Comparison of ENCODE assay signal across 2 cellular contexts in the genomic region with DNA sequence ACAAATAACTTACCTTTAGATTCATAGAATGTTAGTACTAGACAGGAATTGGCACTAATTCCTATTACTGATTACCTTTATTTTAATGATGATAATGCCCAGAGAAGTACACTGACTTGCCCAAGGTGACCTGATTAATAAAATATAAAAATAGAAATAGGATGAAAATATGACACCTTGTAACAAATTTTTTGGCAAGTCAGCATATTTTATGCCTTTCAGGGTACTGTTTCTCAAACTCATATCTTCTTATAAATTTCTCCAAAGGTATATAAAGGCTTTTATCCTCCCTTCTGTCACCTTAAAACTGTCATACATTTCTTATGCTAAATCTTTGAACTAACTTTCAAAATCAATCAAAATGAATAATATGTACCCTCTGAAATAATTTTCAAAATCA.
TF ChIP-seq lines count a peak whose summit lies in the region.

No MANE protein-coding gene starts in this region.

TF ChIP-seq in SK-N-SH, 30 proteins besides CTCF, POLR2A, EP300 and RAD21 (continued from another document):
- TF ChIP-seq, protein P1, sequence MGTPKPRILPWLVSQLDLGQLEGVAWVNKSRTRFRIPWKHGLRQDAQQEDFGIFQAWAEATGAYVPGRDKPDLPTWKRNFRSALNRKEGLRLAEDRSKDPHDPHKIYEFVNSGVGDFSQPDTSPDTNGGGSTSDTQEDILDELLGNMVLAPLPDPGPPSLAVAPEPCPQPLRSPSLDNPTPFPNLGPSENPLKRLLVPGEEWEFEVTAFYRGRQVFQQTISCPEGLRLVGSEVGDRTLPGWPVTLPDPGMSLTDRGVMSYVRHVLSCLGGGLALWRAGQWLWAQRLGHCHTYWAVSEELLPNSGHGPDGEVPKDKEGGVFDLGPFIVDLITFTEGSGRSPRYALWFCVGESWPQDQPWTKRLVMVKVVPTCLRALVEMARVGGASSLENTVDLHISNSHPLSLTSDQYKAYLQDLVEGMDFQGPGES (IDR thresholded peaks at IDR 0.05; ENCODE audit: low read depth, low read length), result no peak
- TF ChIP-seq RXRA (IDR thresholded peaks at IDR 0.05; ENCODE audit: borderline replicate concordance, low read depth) (no peak), RFX5 (IDR thresholded peaks at IDR 0.05; ENCODE audit: low read length) (no peak), CHD2 (IDR thresholded peaks at IDR 0.05; ENCODE audit: low read length, partially characterized antibody) (no peak), MEF2A (IDR thresholded peaks at IDR 0.05; ENCODE audit: borderline replicate concordance, low read depth) (no peak), JUND (IDR thresholded peaks at IDR 0.05) (no peak), NRF1 (IDR thresholded peaks at IDR 0.05; ENCODE audit: low read depth, low read length) (no peak), FOXJ3 (CRISPR knock-in tag; IDR thresholded peaks at IDR 0.05) (no peak), POLR2AphosphoS5 (IDR thresholded peaks at IDR 0.05; ENCODE audit: low read depth, low read length) (no peak), FOXM1 (IDR thresholded peaks at IDR 0.05; ENCODE audit: low read depth) (no peak), SIN3A (IDR thresholded peaks at IDR 0.05; ENCODE audit: borderline replicate concordance, low read depth, low read length) (no peak)
- TF ChIP-seq, protein P2, sequence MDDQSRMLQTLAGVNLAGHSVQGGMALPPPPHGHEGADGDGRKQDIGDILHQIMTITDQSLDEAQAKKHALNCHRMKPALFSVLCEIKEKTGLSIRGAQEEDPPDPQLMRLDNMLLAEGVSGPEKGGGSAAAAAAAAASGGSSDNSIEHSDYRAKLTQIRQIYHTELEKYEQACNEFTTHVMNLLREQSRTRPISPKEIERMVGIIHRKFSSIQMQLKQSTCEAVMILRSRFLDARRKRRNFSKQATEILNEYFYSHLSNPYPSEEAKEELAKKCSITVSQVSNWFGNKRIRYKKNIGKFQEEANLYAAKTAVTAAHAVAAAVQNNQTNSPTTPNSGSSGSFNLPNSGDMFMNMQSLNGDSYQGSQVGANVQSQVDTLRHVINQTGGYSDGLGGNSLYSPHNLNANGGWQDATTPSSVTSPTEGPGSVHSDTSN (IDR thresholded peaks at IDR 0.05), result no peak
- TF ChIP-seq, protein P3, sequence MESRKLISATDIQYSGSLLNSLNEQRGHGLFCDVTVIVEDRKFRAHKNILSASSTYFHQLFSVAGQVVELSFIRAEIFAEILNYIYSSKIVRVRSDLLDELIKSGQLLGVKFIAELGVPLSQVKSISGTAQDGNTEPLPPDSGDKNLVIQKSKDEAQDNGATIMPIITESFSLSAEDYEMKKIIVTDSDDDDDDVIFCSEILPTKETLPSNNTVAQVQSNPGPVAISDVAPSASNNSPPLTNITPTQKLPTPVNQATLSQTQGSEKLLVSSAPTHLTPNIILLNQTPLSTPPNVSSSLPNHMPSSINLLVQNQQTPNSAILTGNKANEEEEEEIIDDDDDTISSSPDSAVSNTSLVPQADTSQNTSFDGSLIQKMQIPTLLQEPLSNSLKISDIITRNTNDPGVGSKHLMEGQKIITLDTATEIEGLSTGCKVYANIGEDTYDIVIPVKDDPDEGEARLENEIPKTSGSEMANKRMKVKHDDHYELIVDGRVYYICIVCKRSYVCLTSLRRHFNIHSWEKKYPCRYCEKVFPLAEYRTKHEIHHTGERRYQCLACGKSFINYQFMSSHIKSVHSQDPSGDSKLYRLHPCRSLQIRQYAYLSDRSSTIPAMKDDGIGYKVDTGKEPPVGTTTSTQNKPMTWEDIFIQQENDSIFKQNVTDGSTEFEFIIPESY (IDR thresholded peaks at IDR 0.05; ENCODE audit: borderline replicate concordance, low read depth), result no peak
- TF ChIP-seq, protein P4, sequence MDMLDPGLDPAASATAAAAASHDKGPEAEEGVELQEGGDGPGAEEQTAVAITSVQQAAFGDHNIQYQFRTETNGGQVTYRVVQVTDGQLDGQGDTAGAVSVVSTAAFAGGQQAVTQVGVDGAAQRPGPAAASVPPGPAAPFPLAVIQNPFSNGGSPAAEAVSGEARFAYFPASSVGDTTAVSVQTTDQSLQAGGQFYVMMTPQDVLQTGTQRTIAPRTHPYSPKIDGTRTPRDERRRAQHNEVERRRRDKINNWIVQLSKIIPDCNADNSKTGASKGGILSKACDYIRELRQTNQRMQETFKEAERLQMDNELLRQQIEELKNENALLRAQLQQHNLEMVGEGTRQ (IDR thresholded peaks at IDR 0.05; ENCODE audit: borderline replicate concordance, low read depth, low read length), result no peak

TF ChIP-seq in SK-N-SH treated with all-trans-retinoic acid at 6 μM for 48 hours, 23 proteins besides CTCF, POLR2A, EP300 and RAD21 (continued from another document):
- TF ChIP-seq, protein P5, sequence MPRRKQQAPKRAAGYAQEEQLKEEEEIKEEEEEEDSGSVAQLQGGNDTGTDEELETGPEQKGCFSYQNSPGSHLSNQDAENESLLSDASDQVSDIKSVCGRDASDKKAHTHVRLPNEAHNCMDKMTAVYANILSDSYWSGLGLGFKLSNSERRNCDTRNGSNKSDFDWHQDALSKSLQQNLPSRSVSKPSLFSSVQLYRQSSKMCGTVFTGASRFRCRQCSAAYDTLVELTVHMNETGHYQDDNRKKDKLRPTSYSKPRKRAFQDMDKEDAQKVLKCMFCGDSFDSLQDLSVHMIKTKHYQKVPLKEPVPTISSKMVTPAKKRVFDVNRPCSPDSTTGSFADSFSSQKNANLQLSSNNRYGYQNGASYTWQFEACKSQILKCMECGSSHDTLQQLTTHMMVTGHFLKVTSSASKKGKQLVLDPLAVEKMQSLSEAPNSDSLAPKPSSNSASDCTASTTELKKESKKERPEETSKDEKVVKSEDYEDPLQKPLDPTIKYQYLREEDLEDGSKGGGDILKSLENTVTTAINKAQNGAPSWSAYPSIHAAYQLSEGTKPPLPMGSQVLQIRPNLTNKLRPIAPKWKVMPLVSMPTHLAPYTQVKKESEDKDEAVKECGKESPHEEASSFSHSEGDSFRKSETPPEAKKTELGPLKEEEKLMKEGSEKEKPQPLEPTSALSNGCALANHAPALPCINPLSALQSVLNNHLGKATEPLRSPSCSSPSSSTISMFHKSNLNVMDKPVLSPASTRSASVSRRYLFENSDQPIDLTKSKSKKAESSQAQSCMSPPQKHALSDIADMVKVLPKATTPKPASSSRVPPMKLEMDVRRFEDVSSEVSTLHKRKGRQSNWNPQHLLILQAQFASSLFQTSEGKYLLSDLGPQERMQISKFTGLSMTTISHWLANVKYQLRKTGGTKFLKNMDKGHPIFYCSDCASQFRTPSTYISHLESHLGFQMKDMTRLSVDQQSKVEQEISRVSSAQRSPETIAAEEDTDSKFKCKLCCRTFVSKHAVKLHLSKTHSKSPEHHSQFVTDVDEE (CRISPR knock-in tag; IDR thresholded peaks at IDR 0.05), result no peak
- TF ChIP-seq ESRRG (CRISPR knock-in tag; IDR thresholded peaks at IDR 0.05) (no peak), BACH2 (CRISPR knock-in tag; IDR thresholded peaks at IDR 0.05; ENCODE audit: borderline replicate concordance) (no peak), SNAI2 (CRISPR knock-in tag; IDR thresholded peaks at IDR 0.05) (no peak), GLIS3 (CRISPR knock-in tag; IDR thresholded peaks at IDR 0.05) (no peak), RARB (CRISPR knock-in tag; IDR thresholded peaks at IDR 0.05) (no peak), ZFP3 (CRISPR knock-in tag; IDR thresholded peaks at IDR 0.05) (no peak), ZC3H10 (CRISPR knock-in tag; IDR thresholded peaks at IDR 0.05) (no peak), ZFP30 (CRISPR knock-in tag; IDR thresholded peaks at IDR 0.05) (no peak), ZNF8 (CRISPR knock-in tag; IDR thresholded peaks at IDR 0.05) (no peak), ZNF565 (CRISPR knock-in tag; conservative IDR thresholded peaks at IDR 0.05; ENCODE audit: low read depth) (no peak), OSR1 (CRISPR knock-in tag; IDR thresholded peaks at IDR 0.05) (no peak)
- TF ChIP-seq, protein P6, sequence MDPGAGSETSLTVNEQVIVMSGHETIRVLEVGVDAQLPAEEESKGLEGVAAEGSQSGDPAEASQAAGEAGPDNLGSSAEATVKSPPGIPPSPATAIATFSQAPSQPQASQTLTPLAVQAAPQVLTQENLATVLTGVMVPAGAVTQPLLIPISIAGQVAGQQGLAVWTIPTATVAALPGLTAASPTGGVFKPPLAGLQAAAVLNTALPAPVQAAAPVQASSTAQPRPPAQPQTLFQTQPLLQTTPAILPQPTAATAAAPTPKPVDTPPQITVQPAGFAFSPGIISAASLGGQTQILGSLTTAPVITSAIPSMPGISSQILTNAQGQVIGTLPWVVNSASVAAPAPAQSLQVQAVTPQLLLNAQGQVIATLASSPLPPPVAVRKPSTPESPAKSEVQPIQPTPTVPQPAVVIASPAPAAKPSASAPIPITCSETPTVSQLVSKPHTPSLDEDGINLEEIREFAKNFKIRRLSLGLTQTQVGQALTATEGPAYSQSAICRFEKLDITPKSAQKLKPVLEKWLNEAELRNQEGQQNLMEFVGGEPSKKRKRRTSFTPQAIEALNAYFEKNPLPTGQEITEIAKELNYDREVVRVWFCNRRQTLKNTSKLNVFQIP (CRISPR knock-in tag; IDR thresholded peaks at IDR 0.05; ENCODE audit: borderline replicate concordance, low read depth), result no peak
- TF ChIP-seq, protein P7, sequence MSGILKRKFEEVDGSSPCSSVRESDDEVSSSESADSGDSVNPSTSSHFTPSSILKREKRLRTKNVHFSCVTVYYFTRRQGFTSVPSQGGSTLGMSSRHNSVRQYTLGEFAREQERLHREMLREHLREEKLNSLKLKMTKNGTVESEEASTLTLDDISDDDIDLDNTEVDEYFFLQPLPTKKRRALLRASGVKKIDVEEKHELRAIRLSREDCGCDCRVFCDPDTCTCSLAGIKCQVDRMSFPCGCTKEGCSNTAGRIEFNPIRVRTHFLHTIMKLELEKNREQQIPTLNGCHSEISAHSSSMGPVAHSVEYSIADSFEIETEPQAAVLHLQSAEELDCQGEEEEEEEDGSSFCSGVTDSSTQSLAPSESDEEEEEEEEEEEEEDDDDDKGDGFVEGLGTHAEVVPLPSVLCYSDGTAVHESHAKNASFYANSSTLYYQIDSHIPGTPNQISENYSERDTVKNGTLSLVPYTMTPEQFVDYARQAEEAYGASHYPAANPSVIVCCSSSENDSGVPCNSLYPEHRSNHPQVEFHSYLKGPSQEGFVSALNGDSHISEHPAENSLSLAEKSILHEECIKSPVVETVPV (CRISPR knock-in tag; IDR thresholded peaks at IDR 0.05), result no peak
- TF ChIP-seq, protein P8, sequence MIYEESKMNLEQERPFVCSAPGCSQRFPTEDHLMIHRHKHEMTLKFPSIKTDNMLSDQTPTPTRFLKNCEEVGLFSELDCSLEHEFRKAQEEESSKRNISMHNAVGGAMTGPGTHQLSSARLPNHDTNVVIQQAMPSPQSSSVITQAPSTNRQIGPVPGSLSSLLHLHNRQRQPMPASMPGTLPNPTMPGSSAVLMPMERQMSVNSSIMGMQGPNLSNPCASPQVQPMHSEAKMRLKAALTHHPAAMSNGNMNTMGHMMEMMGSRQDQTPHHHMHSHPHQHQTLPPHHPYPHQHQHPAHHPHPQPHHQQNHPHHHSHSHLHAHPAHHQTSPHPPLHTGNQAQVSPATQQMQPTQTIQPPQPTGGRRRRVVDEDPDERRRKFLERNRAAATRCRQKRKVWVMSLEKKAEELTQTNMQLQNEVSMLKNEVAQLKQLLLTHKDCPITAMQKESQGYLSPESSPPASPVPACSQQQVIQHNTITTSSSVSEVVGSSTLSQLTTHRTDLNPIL (CRISPR knock-in tag; IDR thresholded peaks at IDR 0.05; ENCODE audit: low read depth), result no peak
TF ChIP-seq in SK-N-SH treated with all-trans-retinoic acid at 6 μM for 48 hours: peak in this region for 0.
